Comparison of ENCODE assay signal across 7 cellular contexts in the genomic region with DNA sequence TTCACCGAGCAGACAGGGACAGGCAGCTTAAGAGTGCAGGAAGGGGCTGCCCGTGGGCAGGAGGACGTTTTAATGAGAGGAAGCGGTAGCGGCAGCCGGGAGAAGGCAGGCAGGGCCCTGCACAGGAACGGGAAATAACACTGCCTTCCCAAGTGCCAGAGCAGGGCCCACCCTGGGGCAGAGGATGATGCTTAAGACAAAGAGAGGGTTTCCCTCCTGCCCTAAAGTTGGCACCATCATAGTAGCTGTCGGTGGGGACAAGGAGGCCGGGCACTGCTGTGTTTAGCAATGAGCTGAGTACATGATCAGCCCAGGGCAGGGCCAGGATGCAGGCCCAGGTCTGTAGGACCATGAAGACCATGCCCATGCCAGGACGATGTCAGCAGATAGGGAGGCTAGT. TPM values are rescaled to one million over a fixed set of nuclear protein-coding genes. Genes with fewer than 3 reads are reported as not detected.
"Had no signal": no experiment of that assay in that cellular context is flagged by ENCODE, and none has a peak within 500 bp of the region (broad histone marks: within the 10 kb centered on the region; RNA-seq: fewer than 3 reads in every experiment).

No MANE protein-coding gene starts in this region.

- H2AFZ ChIP-seq: GM23338 had no signal

- H3K27ac Mint-ChIP-seq: GM23338 had no signal

- H3K4me1 Mint-ChIP-seq: GM23338 had no signal

- H3K4me2 ChIP-seq: GM23338 had no signal

- H3K27me3 Mint-ChIP-seq: IgD-negative memory B cell had no signal

- ATAC-seq: GM23338 had no signal

- H3K4me3 ChIP-seq: GM23338 had no signal

- DNase-seq: H9, HCEC 1CT, KBM-7 had no signal

- H3K4me3 Mint-ChIP-seq: GM23338, H9, IgD-negative memory B cell had no signal

RNA-seq across cellular contexts. Expression of a gene that starts 21.7 kb away (rescaled TPM):
- total RNA-seq: GM23338, H1, HT-29 had no signal
- polyA plus RNA-seq: IgD-negative memory B cell had no signal
